ENCODE assay signal across 8 cellular contexts in the genomic region with DNA sequence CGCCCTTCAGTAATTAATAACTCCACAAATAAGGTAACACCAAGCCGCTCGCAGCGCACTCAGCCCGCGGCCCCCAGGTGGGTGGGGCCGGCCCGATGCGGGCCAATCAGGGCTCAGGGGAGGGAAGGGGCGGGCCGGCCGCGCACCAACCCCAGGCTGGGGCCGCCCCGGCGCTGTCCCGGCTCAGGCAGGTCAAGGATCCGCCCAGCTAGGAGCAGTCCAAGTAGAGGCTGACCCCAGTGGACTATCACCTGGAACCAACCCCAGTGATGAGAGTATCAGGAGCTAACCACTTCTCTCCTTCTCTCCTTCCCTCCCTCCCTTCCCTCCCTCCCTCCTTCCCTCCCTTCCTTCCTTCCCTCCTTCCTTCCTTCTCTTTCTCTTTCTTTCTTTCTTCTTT.
DNase-seq lines count a peak whose midpoint lies in the region; TF ChIP-seq lines count a peak whose summit lies in the region.

No MANE protein-coding gene starts in this region.

- DNase-seq in activated T-cell treated with anti-CD3 and anti-CD28 coated beads for 48 hours (ENCODE audit: low read depth) (peak; percentile 18), activated T-cell treated with anti-CD3 and anti-CD28 coated beads for 4 hours (no peak), Peyer's patch (peak; percentile 38 to 75 (median 61)), head of caudate nucleus (peak in 34 of 42 donors; percentile 16 to 74 (median 48)), posterior vena cava (ENCODE audit: low spot score) (peak; percentile 89), NCI-H1048 (lab: John Stamatoyannopoulos, UW) (no peak), T-helper 2 cell (no peak)
- DNase-seq in activated CD8-positive, alpha-beta memory T cell treated with anti-CD3 and anti-CD28 coated beads for 24 hours, result no peak

- no peaks in the 10 kb centered on the region for H3K9me3 ChIP-seq in Peyer's patch

- no peak for TF ChIP-seq POLR2A in Peyer's patch (IDR thresholded peaks at IDR 0.05)

- peak overlapping the region in 1 of 4 donors; percentile 39 for H3K27ac ChIP-seq in Peyer's patch

- TF ChIP-seq CTCF in Peyer's patch (IDR thresholded peaks at IDR 0.05), result no peak

- H3K36me3 ChIP-seq in Peyer's patch, result no peaks in the 10 kb centered on the region

- H3K4me3 ChIP-seq in Peyer's patch, result peak overlapping the region in 2 of 4 donors; percentile 14 to 32

- intact Hi-C loops in head of caudate nucleus (cut with DNase I) (no loop called here), posterior vena cava (cut with DNase I) (no loop called here)

- H3K4me1 ChIP-seq in Peyer's patch, result peaks cover 0 to 11% (median 2%) of the 10 kb centered on the region in 4 donors

- H3K27me3 ChIP-seq in Peyer's patch, result no peaks in the 10 kb centered on the region

Comparison
In these comparisons a context has a peak if more than half of its experiments do, and no peak if none do; other contexts are left out.
1. DNase-seq: peak in activated T-cell treated with anti-CD3 and anti-CD28 coated beads for 48 hours (single experiment), Peyer's patch (3 of 3), head of caudate nucleus (34 of 42) and posterior vena cava (single experiment); none in activated T-cell treated with anti-CD3 and anti-CD28 coated beads for 4 hours (single experiment), NCI-H1048 (single experiment), T-helper 2 cell (0 of 5) and activated CD8-positive, alpha-beta memory T cell treated with anti-CD3 and anti-CD28 coated beads for 24 hours (single experiment).